In the genomic region with DNA sequence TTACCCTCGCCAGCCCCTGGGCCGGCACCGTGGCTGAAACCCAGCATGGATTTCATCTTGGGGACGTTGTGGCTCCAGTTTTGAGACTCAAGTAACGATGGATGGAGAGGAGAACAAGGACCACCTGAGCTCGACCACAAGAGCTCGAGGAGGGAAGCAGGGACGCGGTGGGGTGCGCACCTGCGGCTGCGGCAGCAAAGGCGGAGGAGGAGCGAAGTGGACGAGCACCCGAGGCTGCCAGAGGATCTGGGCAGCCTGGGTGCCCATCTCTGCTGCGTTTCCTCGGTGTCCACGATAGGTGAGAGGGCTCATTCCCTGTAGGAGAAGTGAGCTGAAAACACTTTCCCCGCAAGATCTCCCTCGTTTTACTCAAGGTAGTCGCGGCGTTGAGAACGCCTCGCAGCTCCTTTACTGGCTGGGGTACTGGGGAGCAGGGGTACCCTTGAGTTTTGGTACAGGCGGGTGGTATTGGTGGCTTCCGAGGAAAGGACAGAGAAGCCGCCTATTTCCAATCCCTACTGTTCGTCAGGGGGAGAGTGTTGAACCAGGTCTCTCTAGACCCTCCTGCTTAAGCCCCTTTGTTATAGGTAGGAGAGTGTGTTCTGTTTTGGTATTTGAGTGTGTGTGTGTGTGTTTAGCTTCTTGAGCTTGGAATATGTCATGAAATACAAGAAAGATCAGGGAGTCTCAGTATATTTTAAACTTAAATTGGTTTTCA, we compare ENCODE assay signal across 20 cellular contexts.
DNase-seq lines count a peak whose midpoint lies in the region; TF ChIP-seq lines count a peak whose summit lies in the region.
"Had no signal": no experiment of that assay in that cellular context is flagged by ENCODE, and none has a peak within 500 bp of the region (broad histone marks: within the 10 kb centered on the region; RNA-seq: fewer than 3 reads in every experiment).

No MANE protein-coding gene starts in this region.

- no peaks in the 10 kb centered on the region for H3K9me3 ChIP-seq in HUES48 (ENCODE audit: control insufficient read depth, insufficient read depth, low read length)
- no peaks in the 10 kb centered on the region for H3K9me3 ChIP-seq in mammary epithelial cell (replicated peaks; ENCODE audit: insufficient read depth, low read length)
- H3K9me3 ChIP-seq in vagina: no peaks in the 10 kb centered on the region
- H3K9me3 ChIP-seq: SJSA1 had no signal

- peak overlapping the region; percentile 74 for H3K4me3 Mint-ChIP-seq in nephron progenitor cell
- H3K4me3 Mint-ChIP-seq: CD8-positive, alpha-beta memory T cell; HFFc6 had no signal

- dilution Hi-C loops in mammary epithelial cell (cut with HindIII; ENCODE audit: low sequenced_read_pairs): no loop called here

- no peaks in the 10 kb centered on the region for H3K36me3 Mint-ChIP-seq in nephron progenitor cell (ENCODE audit: low read depth)

- WGBS in mammary epithelial cell (ENCODE audit: low coverage, missing lambda C conversion rate): 3% methylated on average over 20 of the region's 30 CpGs

- H3K4me1 ChIP-seq in HUES48 (ENCODE audit: control insufficient read depth, insufficient read depth, low read length) (peaks cover 12% of the 10 kb centered on the region), mammary epithelial cell (ENCODE audit: insufficient read depth, low read length) (peaks cover 3% of the 10 kb centered on the region), vagina (no peaks in the 10 kb centered on the region)

- TF ChIP-seq CTCF in mammary epithelial cell (conservative IDR thresholded peaks at IDR 0.05 in 1 of 2, IDR thresholded peaks at IDR 0.05 in 1 of 2; ENCODE audit: extremely low read depth in 1 of 2, insufficient read depth in 1 of 2, low read depth in 1 of 2, low read length in 2 of 2) (no peak), nephron progenitor cell (IDR thresholded peaks at IDR 0.05) (no peak), vagina (IDR thresholded peaks at IDR 0.05) (no peak)

- no peak overlapping the region for H3K4me2 ChIP-seq in mammary epithelial cell (ENCODE audit: insufficient read depth, low read depth, low read length)
- H3K4me2 ChIP-seq: BLaER1 had no signal

- H3K27ac ChIP-seq in HUES48 (ENCODE audit: low read depth, low read length) (no peak overlapping the region), mammary epithelial cell (ENCODE audit: insufficient read depth, low read depth, low read length) (no peak overlapping the region), vagina (no peak overlapping the region)
- H3K27ac ChIP-seq: 22Rv1, BLaER1, GM23248, RWPE1, SJSA1 had no signal

- H3K9ac ChIP-seq in HUES48 (ENCODE audit: low read depth, low read length) (no peak overlapping the region), mammary epithelial cell (ENCODE audit: insufficient read depth, low read length) (no peak overlapping the region)
- H3K9ac ChIP-seq: BLaER1, GM23248 had no signal

- intact Hi-C loops in mammary epithelial cell (cut with micrococcal nuclease) (loop anchor here (5.0 kb wide), 1 partner anchor 99 kb away; no protein-coding TSS in a partner anchor), vagina (cut with DNase I) (loop anchor here (5.0 kb wide), 1 partner anchor 1381 kb away; no protein-coding TSS in a partner anchor)

- H3K27me3 ChIP-seq in HUES48 (ENCODE audit: control insufficient read depth, insufficient read depth, low read length): peaks cover 87% of the 10 kb centered on the region
- peaks cover 42% of the 10 kb centered on the region for H3K27me3 ChIP-seq in mammary epithelial cell (ENCODE audit: insufficient read depth, low read length)
- peaks cover 9% of the 10 kb centered on the region for H3K27me3 ChIP-seq in vagina

- peak overlapping the region; percentile 30 for H2AFZ ChIP-seq in mammary epithelial cell (ENCODE audit: low read depth, low read length)
- H2AFZ ChIP-seq: GM23248 had no signal

- H3K79me2 ChIP-seq in mammary epithelial cell (ENCODE audit: insufficient read depth, low read length): no peaks in the 10 kb centered on the region

- H3K4me1 Mint-ChIP-seq in nephron progenitor cell: peaks cover 49% of the 10 kb centered on the region

- in situ Hi-C loops in mammary epithelial cell (cut with MboI; ENCODE audit: low sequenced_read_pairs in 2 of 2): no loop called here

- no TSS peak for BruUV-seq in mammary epithelial cell (replicated peaks; lab: Mats Ljungman, UMichigan)

- H3K9me3 Mint-ChIP-seq in nephron progenitor cell: peaks cover 22% of the 10 kb centered on the region
- H3K9me3 Mint-ChIP-seq: HFFc6 had no signal

- H3K36me3 ChIP-seq in HUES48 (ENCODE audit: control insufficient read depth, insufficient read depth, low read length): no peaks in the 10 kb centered on the region
- H3K36me3 ChIP-seq in mammary epithelial cell (ENCODE audit: insufficient read depth, low read length): no peaks in the 10 kb centered on the region
- no peaks in the 10 kb centered on the region for H3K36me3 ChIP-seq in vagina
- H3K36me3 ChIP-seq: BLaER1, SJSA1 had no signal

- no peak overlapping the region for H3K27ac Mint-ChIP-seq in nephron progenitor cell
- H3K27ac Mint-ChIP-seq: HFFc6 had no signal

- TF ChIP-seq POLR2A in vagina (IDR thresholded peaks at IDR 0.05): no peak

- peaks cover 100% of the 10 kb centered on the region for H3K27me3 Mint-ChIP-seq in nephron progenitor cell (ENCODE audit: low read depth, poor library complexity)

- H4K20me1 ChIP-seq in mammary epithelial cell (ENCODE audit: insufficient read depth, low read length): no peaks in the 10 kb centered on the region

- H3K4me3 ChIP-seq in HUES48 (ENCODE audit: low read depth, low read length): peak overlapping the region; percentile 44
- no peak overlapping the region for H3K4me3 ChIP-seq in mammary epithelial cell (replicated peaks in 1 of 3; ENCODE audit: insufficient read depth in 1 of 3, low read depth in 2 of 3, low read length in 3 of 3)
- no peak overlapping the region for H3K4me3 ChIP-seq in vagina
- H3K4me3 ChIP-seq: BLaER1, GM23248, SJSA1 had no signal

- DNase-seq in NCI-H748 (lab: John Stamatoyannopoulos, UW; ENCODE audit: unreplicated experiment): peak; percentile 55
- no peak for DNase-seq in NCI-H748 treated with DMSO at 0.1 percent for 48 hours (lab: John Stamatoyannopoulos, UW)
- no peak for DNase-seq in mammary epithelial cell
- DNase-seq in nephron progenitor cell: no peak
- no peak for DNase-seq in vagina (ENCODE audit: extremely low spot score in 2 of 2)
- no peak for DNase-seq in HPDE6-E6E7 (ENCODE audit: extremely low spot score)
- no peak for DNase-seq in NCI-H1930 (lab: John Stamatoyannopoulos, UW)
- DNase-seq: CD8-positive, alpha-beta memory T cell; GM23248; HFFc6; NCI-H1048; NCI-H146; NCI-H226; NCI-H526; NK-92 treated with Interleukin-12 subunit alpha and Interleukin-12 subunit beta, amount 100 ng/mL, for 24 hours had no signal

- CTCF ChIA-PET in mammary epithelial cell (lab: Charles Lee; ENCODE audit: low non-redundant PET): interaction anchor here (1.1 kb wide), 1 partner anchor 51 kb away, joined by 6 read pairs; no protein-coding TSS in a partner anchor
